ENCODE assay signal across 8 cellular contexts in genomic region chr10:100969175-100970075, GRCh38. TPM values are rescaled to one million over a fixed set of nuclear protein-coding genes. Genes with fewer than 3 reads are reported as not detected.
DNase-seq lines count a peak whose midpoint lies in the region; ATAC-seq and TF ChIP-seq lines count a peak whose summit lies in the region.

Gene SEMA4G (plus strand): TSS chr10:100969504. CDS start chr10:100972913, 3,409 bp downstream.

- DNase-seq in SIG-M5 treated with dmso at 0.1 percent for 504 hours (lab: John Stamatoyannopoulos, UW; ENCODE audit: unreplicated experiment) = peak; percentile 15
- DNase-seq in SIG-M5 (lab: John Stamatoyannopoulos, UW) = no peak
- DNase-seq in LNCaP clone FGC (ENCODE audit: low read depth) = no peak
- peak; percentile 64 for DNase-seq in activated CD8-positive, alpha-beta T cell treated with anti-CD3 and anti-CD28 coated beads for 36 hours
- peak; percentile 65 for DNase-seq in epidermal melanocyte (ENCODE audit: insufficient read length, low spot score)
- DNase-seq in testis = peak; percentile 58
- no peak for DNase-seq in KG1 (lab: John Stamatoyannopoulos, UW)

- H3K36me3 Mint-ChIP-seq in activated CD8-positive, alpha-beta T cell treated with anti-CD3 and anti-CD28 coated beads for 36 hours (ENCODE audit: low read depth) = no peaks in the 10 kb centered on the region

- H3K27me3 Mint-ChIP-seq in activated CD8-positive, alpha-beta T cell treated with anti-CD3 and anti-CD28 coated beads for 36 hours = no peaks in the 10 kb centered on the region

- no peak for TF ChIP-seq POLR2A in testis (IDR thresholded peaks at IDR 0.05)

- peak within 1 kb of the TSS; percentile 12 for H3K27ac Mint-ChIP-seq in activated CD8-positive, alpha-beta T cell treated with anti-CD3 and anti-CD28 coated beads for 36 hours

- no peaks in the 10 kb centered on the region for H3K27me3 ChIP-seq in mucosa of rectum (ENCODE audit: control insufficient read depth in 2 of 2, insufficient read depth in 2 of 2, low read length in 2 of 2)
- no peaks in the 10 kb centered on the region for H3K27me3 ChIP-seq in testis

- H3K36me3 ChIP-seq in mucosa of rectum (ENCODE audit: control insufficient read depth in 2 of 2, insufficient read depth in 2 of 2, low read length in 2 of 2) (peaks cover 18 to 28% of the 10 kb centered on the region in 2 donors), testis (ENCODE audit: low read depth, missing control alignments) (no peaks in the 10 kb centered on the region)

- H3K9me3 Mint-ChIP-seq in activated CD8-positive, alpha-beta T cell treated with anti-CD3 and anti-CD28 coated beads for 36 hours = no peaks in the 10 kb centered on the region

- WGBS in testis, 2 donors = 1% methylated on average over 16 to 70 of the region's 71 CpGs

- H3K27ac ChIP-seq in mucosa of rectum (ENCODE audit: low read depth in 2 of 2, low read length in 2 of 2) (peak within 1 kb of the TSS; percentile 94 to 95), testis (peak within 1 kb of the TSS in 1 of 2 donors; percentile 11)

- H3K9me3 ChIP-seq in mucosa of rectum (ENCODE audit: control insufficient read depth in 2 of 2, low read length in 2 of 2) (no peaks in the 10 kb centered on the region), testis (no peaks in the 10 kb centered on the region)

- peak within 1 kb of the TSS; percentile 52 for H3K4me3 ChIP-seq in LNCaP clone FGC (ENCODE audit: low read depth, low read length)
- H3K4me3 ChIP-seq in mucosa of rectum (ENCODE audit: low read length in 2 of 2) = peak within 1 kb of the TSS; percentile 86 to 94
- peak within 1 kb of the TSS; percentile 52 to 63 for H3K4me3 ChIP-seq in testis

- POLR2A ChIA-PET in activated CD8-positive, alpha-beta T cell treated with anti-CD3 and anti-CD28 coated beads for 36 hours (lab: Charles Lee) = interaction anchor here (0.9 to 1.7 kb wide), 2 partner anchors 11 to 13 kb away, joined by 3 read pairs; no protein-coding TSS in a partner anchor

- peaks cover 32 to 58% of the 10 kb centered on the region in 2 donors for H3K4me1 ChIP-seq in mucosa of rectum (ENCODE audit: control insufficient read depth in 2 of 2, insufficient read depth in 2 of 2, low read length in 2 of 2)
- peaks cover 21% of the 10 kb centered on the region for H3K4me1 ChIP-seq in testis

- H3K4me3 Mint-ChIP-seq in activated CD8-positive, alpha-beta T cell treated with anti-CD3 and anti-CD28 coated beads for 36 hours = peak within 1 kb of the TSS; percentile 47

- peak within 1 kb of the TSS; percentile 88 to 89 for H3K9ac ChIP-seq in mucosa of rectum (ENCODE audit: low read depth in 1 of 2, low read length in 2 of 2)

- TF ChIP-seq CTCF in LNCaP clone FGC (IDR thresholded peaks at IDR 0.05; ENCODE audit: control insufficient read depth, extremely low read depth, insufficient read depth) (peak; percentile 35), testis (IDR thresholded peaks at IDR 0.05) (peak; percentile 44 to 71 (median 61))
- peak; percentile 78 for TF ChIP-seq CTCF in activated CD8-positive, alpha-beta T cell treated with anti-CD3 and anti-CD28 coated beads for 36 hours (IDR thresholded peaks at IDR 0.05)

- ATAC-seq in activated CD8-positive, alpha-beta T cell treated with anti-CD3 and anti-CD28 coated beads for 36 hours = peak; percentile 85

- H3K4me1 Mint-ChIP-seq in activated CD8-positive, alpha-beta T cell treated with anti-CD3 and anti-CD28 coated beads for 36 hours (ENCODE audit: low read depth) = peaks cover 20% of the 10 kb centered on the region

- intact Hi-C loops in activated CD8-positive, alpha-beta T cell treated with anti-CD3 and anti-CD28 coated beads for 36 hours (cut with micrococcal nuclease) = no loop called here
- intact Hi-C loops in testis (cut with DNase I; ENCODE audit: low total_unique reads) = no loop called here

- CTCF ChIA-PET in activated CD8-positive, alpha-beta T cell treated with anti-CD3 and anti-CD28 coated beads for 36 hours (lab: Charles Lee) = interaction anchor here (0.6 to 6.8 kb wide), 9 partner anchors 12 to 56 kb away, joined by 3 to 58 read pairs (median 5); partner anchors contain the start of genes MRPL43 and TWNK

RNA-seq across cellular contexts. Expression of gene SEMA4G, which starts in this region (rescaled TPM):
- 1 to 10 TPM; 1.2 to 1.6 TPM for total RNA-seq in activated CD8-positive, alpha-beta T cell treated with anti-CD3 and anti-CD28 coated beads for 36 hours
- total RNA-seq in testis = 1 to 10 TPM; 4.8 to 7.2 TPM
- polyA plus RNA-seq in testis (ENCODE audit: insufficient read depth, low read depth, low replicate concordance) = 6.2 TPM

Comparison
In these comparisons a context has a peak if more than half of its experiments do, and no peak if none do; other contexts are left out.
1. DNase-seq: peak in SIG-M5 treated with dmso at 0.1 percent for 504 hours (single experiment), activated CD8-positive, alpha-beta T cell treated with anti-CD3 and anti-CD28 coated beads for 36 hours (single experiment), epidermal melanocyte (single experiment) and testis (single experiment); none in SIG-M5 (single experiment), LNCaP clone FGC (single experiment) and KG1 (single experiment).
2. Peak in every context shown above with its lines, with median percentiles within 50 percentile points of each other: H3K4me3 ChIP-seq and CTCF ChIP-seq.